Comparison of ENCODE assay signal across 8 cellular contexts in genomic region chr4:78776031-78776728, GRCh38. TPM values are rescaled to one million over a fixed set of nuclear protein-coding genes. Genes with fewer than 3 reads are reported as not detected.
DNase-seq lines count a peak whose midpoint lies in the region; ATAC-seq and TF ChIP-seq lines count a peak whose summit lies in the region.

Gene BMP2K, plus strand, starts transcription at chr4:78776350. Its CDS starts 194 bp downstream, at chr4:78776544.

- no peaks in the 10 kb centered on the region for H3K36me3 ChIP-seq in mucosa of descending colon (ENCODE audit: low read depth)

- DNase-seq in NOMO-1 treated with dmso at 0.1 percent for 144 hours (lab: John Stamatoyannopoulos, UW; ENCODE audit: unreplicated experiment) (peak; percentile 73), activated T-cell treated with anti-CD3 and anti-CD28 coated beads for 1 hour (ENCODE audit: low read depth) (peak; percentile 65), epidermal melanocyte (ENCODE audit: insufficient read length, low spot score) (peak; percentile 63), mucosa of descending colon (peak; percentile 82 to 90 (median 89))
- peak; percentile 69 for DNase-seq in stimulated activated CD8-positive, alpha-beta memory T cell treated with anti-CD3 and anti-CD28 coated beads, Interleukin-4, amount 100 ng/mL, for 24 hours (ENCODE audit: low read depth)

- peak within 1 kb of the TSS; percentile 100 for H3K27ac ChIP-seq in C4-2B

- intact Hi-C loops in mucosa of descending colon (cut with DNase I, micrococcal nuclease), result loop anchor here in 1 of 2 donors (5.0 to 10.0 kb wide), 2 partner anchors 86 to 131 kb away; no protein-coding TSS in a partner anchor

- no peaks in the 10 kb centered on the region for H3K9me3 ChIP-seq in mucosa of descending colon

- TF ChIP-seq CTCF in C4-2B (conservative IDR thresholded peaks at IDR 0.05) (no peak), mucosa of descending colon (IDR thresholded peaks at IDR 0.05) (no peak)

- peak; percentile 75 for ATAC-seq in GM19023 (IDR thresholded peaks at IDR 0.05; ENCODE audit: unreplicated experiment)
- ATAC-seq in HG03175 (IDR thresholded peaks at IDR 0.05; ENCODE audit: unreplicated experiment), result peak; percentile 69
- peak; percentile 90 for ATAC-seq in mucosa of descending colon

- peaks cover 19% of the 10 kb centered on the region for H3K4me1 ChIP-seq in mucosa of descending colon (ENCODE audit: low read depth)

- peak within 1 kb of the TSS; percentile 76 for H3K4me3 ChIP-seq in mucosa of descending colon

RNA-seq across cellular contexts. Expression of gene BMP2K, which starts in this region (rescaled TPM):
- 10 to 100 TPM; 42.5 to 77.1 (median 67.5) TPM for total RNA-seq in mucosa of descending colon

Comparison
In these comparisons a context has a peak if more than half of its experiments do, and no peak if none do; other contexts are left out.
1. Peak in every context shown above with its lines: DNase-seq, ATAC-seq, H3K4me3 ChIP-seq and H3K27ac ChIP-seq.